1 cellular context compared by ENCODE assay signal in the genomic region with DNA sequence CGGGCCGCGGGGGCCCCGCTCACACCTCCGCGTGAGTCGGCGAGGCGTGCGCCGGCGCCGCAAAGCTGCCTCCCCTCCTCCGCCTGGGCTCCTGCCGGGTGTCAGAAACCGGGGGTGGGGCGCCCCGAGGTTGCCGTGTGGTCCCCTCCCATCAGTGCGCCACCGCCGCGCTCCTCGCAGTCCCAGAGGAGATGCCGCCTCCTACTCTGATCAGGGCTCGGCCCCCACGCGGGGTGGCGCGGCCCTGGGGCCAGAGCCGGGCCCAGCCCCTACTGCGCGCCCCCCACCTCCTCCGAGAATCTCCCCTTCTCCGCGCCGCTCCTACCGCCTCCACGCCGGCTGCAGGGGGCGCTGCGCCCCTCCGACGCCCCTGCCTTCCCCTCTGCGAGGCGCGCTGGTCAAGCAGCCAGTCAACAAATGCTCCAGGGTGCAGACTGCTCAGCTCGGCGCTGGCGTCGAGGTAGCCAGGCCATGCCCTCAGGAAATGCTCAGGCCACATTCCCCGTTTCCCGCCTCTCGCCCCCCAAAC.
TF ChIP-seq lines count a peak whose summit lies in the region.

No MANE protein-coding gene starts in this region.

TF ChIP-seq in K562, 482 proteins besides CTCF, POLR2A, EP300 and RAD21 (continued from another document and continues in another):
- TF ChIP-seq, protein P1, sequence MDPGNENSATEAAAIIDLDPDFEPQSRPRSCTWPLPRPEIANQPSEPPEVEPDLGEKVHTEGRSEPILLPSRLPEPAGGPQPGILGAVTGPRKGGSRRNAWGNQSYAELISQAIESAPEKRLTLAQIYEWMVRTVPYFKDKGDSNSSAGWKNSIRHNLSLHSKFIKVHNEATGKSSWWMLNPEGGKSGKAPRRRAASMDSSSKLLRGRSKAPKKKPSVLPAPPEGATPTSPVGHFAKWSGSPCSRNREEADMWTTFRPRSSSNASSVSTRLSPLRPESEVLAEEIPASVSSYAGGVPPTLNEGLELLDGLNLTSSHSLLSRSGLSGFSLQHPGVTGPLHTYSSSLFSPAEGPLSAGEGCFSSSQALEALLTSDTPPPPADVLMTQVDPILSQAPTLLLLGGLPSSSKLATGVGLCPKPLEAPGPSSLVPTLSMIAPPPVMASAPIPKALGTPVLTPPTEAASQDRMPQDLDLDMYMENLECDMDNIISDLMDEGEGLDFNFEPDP (CRISPR knock-in tag; IDR thresholded peaks at IDR 0.05): no peak
- TF ChIP-seq, protein P2, sequence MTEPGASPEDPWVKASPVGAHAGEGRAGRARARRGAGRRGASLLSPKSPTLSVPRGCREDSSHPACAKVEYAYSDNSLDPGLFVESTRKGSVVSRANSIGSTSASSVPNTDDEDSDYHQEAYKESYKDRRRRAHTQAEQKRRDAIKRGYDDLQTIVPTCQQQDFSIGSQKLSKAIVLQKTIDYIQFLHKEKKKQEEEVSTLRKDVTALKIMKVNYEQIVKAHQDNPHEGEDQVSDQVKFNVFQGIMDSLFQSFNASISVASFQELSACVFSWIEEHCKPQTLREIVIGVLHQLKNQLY (CRISPR knock-in tag; conservative IDR thresholded peaks at IDR 0.05): no peak
- TF ChIP-seq, protein P3, sequence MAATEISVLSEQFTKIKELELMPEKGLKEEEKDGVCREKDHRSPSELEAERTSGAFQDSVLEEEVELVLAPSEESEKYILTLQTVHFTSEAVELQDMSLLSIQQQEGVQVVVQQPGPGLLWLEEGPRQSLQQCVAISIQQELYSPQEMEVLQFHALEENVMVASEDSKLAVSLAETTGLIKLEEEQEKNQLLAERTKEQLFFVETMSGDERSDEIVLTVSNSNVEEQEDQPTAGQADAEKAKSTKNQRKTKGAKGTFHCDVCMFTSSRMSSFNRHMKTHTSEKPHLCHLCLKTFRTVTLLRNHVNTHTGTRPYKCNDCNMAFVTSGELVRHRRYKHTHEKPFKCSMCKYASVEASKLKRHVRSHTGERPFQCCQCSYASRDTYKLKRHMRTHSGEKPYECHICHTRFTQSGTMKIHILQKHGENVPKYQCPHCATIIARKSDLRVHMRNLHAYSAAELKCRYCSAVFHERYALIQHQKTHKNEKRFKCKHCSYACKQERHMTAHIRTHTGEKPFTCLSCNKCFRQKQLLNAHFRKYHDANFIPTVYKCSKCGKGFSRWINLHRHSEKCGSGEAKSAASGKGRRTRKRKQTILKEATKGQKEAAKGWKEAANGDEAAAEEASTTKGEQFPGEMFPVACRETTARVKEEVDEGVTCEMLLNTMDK (IDR thresholded peaks at IDR 0.05; ENCODE audit: borderline replicate concordance, insufficient read depth, low read depth, low read length, poor library complexity, severe bottlenecking): peak; percentile 58
- 0 out of 2 replicates have a peak, but pooled peaks have one; percentile 26 for TF ChIP-seq SMC3 (conservative IDR thresholded peaks at IDR 0.05; ENCODE audit: insufficient read depth, low read depth, low read length)
- TF ChIP-seq, protein P4, sequence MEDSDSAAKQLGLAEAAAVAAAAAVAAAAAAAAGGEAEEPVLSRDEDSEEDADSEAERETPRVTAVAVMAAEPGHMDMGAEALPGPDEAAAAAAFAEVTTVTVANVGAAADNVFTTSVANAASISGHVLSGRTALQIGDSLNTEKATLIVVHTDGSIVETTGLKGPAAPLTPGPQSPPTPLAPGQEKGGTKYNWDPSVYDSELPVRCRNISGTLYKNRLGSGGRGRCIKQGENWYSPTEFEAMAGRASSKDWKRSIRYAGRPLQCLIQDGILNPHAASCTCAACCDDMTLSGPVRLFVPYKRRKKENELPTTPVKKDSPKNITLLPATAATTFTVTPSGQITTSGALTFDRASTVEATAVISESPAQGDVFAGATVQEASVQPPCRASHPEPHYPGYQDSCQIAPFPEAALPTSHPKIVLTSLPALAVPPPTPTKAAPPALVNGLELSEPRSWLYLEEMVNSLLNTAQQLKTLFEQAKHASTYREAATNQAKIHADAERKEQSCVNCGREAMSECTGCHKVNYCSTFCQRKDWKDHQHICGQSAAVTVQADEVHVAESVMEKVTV (CRISPR knock-in tag; IDR thresholded peaks at IDR 0.05): no peak
- no peak for TF ChIP-seq FOXJ2 (tag; IDR thresholded peaks at IDR 0.05)
- TF ChIP-seq TCF7L2 (IDR thresholded peaks at IDR 0.05; ENCODE audit: low read depth, low read length): no peak
- no peak for TF ChIP-seq NFE2L1 (tag; IDR thresholded peaks at IDR 0.05; ENCODE audit: borderline replicate concordance, low read depth)
- no peak for TF ChIP-seq BDP1 (IDR thresholded peaks at IDR 0.05; ENCODE audit: insufficient read depth, insufficient read length)
- TF ChIP-seq PTBP1 (IDR thresholded peaks at IDR 0.05; ENCODE audit: low read depth, low read length): no peak
- no peak for TF ChIP-seq ZNF274 (IDR thresholded peaks at IDR 0.05; ENCODE audit: borderline replicate concordance, low read depth, low read length)
- TF ChIP-seq HNRNPH1 (optimal IDR thresholded peaks at IDR 0.05; ENCODE audit: low read depth, low read length): no peak
- TF ChIP-seq, protein P5, sequence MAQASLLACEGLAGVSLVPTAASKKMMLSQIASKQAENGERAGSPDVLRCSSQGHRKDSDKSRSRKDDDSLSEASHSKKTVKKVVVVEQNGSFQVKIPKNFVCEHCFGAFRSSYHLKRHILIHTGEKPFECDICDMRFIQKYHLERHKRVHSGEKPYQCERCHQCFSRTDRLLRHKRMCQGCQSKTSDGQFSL (CRISPR knock-in tag; IDR thresholded peaks at IDR 0.05): 0 out of 2 replicates have a peak, but pooled peaks have one; percentile 17
- TF ChIP-seq, protein P5 (tag; IDR thresholded peaks at IDR 0.05): no peak
- TF ChIP-seq KAT8 (IDR thresholded peaks at IDR 0.05; ENCODE audit: low read depth): no peak
- 0 out of 2 replicates have a peak, but pooled peaks have one; percentile 43 for TF ChIP-seq ATF7 (IDR thresholded peaks at IDR 0.05)
- no peak for TF ChIP-seq CBX8 (IDR thresholded peaks at IDR 0.05; ENCODE audit: borderline replicate concordance, extremely low read depth, low read depth, low read length, poor library complexity, severe bottlenecking)
- no peak for TF ChIP-seq ZBTB1 (CRISPR knock-in tag; IDR thresholded peaks at IDR 0.05; ENCODE audit: borderline replicate concordance, low read depth)
- peak; percentile 30 for TF ChIP-seq FIP1L1 (IDR thresholded peaks at IDR 0.05; ENCODE audit: low read depth, low read length, poor library complexity, severe bottlenecking)
- TF ChIP-seq ZNF778 (CRISPR knock-in tag; IDR thresholded peaks at IDR 0.05): no peak
- no peak for TF ChIP-seq RFX5 (IDR thresholded peaks at IDR 0.05; ENCODE audit: low read depth, low read length)
- no peak for TF ChIP-seq TEAD2 (tag; IDR thresholded peaks at IDR 0.05)
- TF ChIP-seq ZBED1 (IDR thresholded peaks at IDR 0.05): no peak
- no peak for TF ChIP-seq SIRT6 (IDR thresholded peaks at IDR 0.05; ENCODE audit: low read depth, low read length)
- no peak for TF ChIP-seq SMAD3 (CRISPR knock-in tag; conservative IDR thresholded peaks at IDR 0.05)
- TF ChIP-seq NFIC (IDR thresholded peaks at IDR 0.05): no peak
- TF ChIP-seq STAT5B (CRISPR knock-in tag; IDR thresholded peaks at IDR 0.05): no peak
- TF ChIP-seq, protein P6, sequence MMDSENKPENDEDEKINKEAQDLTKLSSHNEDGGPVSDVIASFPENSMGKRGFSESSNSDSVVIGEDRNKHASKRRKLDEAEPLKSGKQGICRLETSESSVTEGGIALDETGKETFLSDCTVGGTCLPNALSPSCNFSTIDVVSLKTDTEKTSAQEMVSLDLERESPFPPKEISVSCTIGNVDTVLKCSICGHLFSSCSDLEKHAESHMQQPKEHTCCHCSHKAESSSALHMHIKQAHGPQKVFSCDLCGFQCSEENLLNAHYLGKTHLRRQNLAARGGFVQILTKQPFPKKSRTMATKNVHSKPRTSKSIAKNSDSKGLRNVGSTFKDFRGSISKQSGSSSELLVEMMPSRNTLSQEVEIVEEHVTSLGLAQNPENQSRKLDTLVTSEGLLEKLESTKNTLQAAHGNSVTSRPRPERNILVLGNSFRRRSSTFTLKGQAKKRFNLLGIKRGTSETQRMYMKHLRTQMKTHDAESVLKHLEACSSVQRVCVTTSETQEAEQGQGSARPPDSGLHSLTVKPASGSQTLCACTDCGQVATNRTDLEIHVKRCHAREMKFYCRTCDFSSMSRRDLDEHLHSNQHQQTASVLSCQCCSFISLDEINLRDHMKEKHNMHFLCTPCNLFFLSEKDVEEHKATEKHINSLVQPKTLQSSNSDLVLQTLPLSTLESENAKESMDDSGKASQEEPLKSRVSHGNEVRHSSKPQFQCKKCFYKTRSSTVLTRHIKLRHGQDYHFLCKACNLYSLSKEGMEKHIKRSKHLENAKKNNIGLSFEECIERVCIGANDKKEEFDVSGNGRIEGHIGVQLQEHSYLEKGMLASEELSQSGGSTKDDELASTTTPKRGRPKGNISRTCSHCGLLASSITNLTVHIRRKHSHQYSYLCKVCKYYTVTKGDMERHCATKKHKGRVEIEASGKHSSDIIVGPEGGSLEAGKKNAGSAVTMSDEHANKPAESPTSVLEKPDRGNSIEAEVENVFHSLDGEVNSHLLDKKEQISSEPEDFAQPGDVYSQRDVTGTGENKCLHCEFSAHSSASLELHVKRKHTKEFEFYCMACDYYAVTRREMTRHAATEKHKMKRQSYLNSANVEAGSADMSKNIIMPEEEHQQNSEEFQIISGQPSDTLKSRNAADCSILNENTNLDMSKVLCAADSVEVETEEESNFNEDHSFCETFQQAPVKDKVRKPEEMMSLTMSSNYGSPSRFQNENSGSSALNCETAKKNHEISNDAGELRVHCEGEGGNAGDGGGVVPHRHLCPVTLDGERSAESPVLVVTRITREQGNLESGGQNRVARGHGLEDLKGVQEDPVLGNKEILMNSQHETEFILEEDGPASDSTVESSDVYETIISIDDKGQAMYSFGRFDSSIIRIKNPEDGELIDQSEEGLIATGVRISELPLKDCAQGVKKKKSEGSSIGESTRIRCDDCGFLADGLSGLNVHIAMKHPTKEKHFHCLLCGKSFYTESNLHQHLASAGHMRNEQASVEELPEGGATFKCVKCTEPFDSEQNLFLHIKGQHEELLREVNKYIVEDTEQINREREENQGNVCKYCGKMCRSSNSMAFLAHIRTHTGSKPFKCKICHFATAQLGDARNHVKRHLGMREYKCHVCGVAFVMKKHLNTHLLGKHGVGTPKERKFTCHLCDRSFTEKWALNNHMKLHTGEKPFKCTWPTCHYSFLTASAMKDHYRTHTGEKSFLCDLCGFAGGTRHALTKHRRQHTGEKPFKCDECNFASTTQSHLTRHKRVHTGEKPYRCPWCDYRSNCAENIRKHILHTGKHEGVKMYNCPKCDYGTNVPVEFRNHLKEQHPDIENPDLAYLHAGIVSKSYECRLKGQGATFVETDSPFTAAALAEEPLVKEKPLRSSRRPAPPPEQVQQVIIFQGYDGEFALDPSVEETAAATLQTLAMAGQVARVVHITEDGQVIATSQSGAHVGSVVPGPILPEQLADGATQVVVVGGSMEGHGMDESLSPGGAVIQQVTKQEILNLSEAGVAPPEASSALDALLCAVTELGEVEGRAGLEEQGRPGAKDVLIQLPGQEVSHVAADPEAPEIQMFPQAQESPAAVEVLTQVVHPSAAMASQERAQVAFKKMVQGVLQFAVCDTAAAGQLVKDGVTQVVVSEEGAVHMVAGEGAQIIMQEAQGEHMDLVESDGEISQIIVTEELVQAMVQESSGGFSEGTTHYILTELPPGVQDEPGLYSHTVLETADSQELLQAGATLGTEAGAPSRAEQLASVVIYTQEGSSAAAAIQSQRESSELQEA (IDR thresholded peaks at IDR 0.05; ENCODE audit: low read depth): no peak
- no peak for TF ChIP-seq TAF1 (IDR thresholded peaks at IDR 0.05; ENCODE audit: control insufficient read depth, extremely low read depth, insufficient read depth, low read length, severe bottlenecking)
- TF ChIP-seq, protein P7, sequence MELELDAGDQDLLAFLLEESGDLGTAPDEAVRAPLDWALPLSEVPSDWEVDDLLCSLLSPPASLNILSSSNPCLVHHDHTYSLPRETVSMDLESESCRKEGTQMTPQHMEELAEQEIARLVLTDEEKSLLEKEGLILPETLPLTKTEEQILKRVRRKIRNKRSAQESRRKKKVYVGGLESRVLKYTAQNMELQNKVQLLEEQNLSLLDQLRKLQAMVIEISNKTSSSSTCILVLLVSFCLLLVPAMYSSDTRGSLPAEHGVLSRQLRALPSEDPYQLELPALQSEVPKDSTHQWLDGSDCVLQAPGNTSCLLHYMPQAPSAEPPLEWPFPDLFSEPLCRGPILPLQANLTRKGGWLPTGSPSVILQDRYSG (tag; conservative IDR thresholded peaks at IDR 0.05; ENCODE audit: low read depth): no peak
- no peak for TF ChIP-seq HOXB6 (CRISPR knock-in tag; IDR thresholded peaks at IDR 0.05; ENCODE audit: borderline replicate concordance)
- TF ChIP-seq, protein P8, sequence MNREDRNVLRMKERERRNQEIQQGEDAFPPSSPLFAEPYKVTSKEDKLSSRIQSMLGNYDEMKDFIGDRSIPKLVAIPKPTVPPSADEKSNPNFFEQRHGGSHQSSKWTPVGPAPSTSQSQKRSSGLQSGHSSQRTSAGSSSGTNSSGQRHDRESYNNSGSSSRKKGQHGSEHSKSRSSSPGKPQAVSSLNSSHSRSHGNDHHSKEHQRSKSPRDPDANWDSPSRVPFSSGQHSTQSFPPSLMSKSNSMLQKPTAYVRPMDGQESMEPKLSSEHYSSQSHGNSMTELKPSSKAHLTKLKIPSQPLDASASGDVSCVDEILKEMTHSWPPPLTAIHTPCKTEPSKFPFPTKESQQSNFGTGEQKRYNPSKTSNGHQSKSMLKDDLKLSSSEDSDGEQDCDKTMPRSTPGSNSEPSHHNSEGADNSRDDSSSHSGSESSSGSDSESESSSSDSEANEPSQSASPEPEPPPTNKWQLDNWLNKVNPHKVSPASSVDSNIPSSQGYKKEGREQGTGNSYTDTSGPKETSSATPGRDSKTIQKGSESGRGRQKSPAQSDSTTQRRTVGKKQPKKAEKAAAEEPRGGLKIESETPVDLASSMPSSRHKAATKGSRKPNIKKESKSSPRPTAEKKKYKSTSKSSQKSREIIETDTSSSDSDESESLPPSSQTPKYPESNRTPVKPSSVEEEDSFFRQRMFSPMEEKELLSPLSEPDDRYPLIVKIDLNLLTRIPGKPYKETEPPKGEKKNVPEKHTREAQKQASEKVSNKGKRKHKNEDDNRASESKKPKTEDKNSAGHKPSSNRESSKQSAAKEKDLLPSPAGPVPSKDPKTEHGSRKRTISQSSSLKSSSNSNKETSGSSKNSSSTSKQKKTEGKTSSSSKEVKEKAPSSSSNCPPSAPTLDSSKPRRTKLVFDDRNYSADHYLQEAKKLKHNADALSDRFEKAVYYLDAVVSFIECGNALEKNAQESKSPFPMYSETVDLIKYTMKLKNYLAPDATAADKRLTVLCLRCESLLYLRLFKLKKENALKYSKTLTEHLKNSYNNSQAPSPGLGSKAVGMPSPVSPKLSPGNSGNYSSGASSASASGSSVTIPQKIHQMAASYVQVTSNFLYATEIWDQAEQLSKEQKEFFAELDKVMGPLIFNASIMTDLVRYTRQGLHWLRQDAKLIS (CRISPR knock-in tag; IDR thresholded peaks at IDR 0.05): no peak
- no peak for TF ChIP-seq ZKSCAN3 (CRISPR knock-in tag; IDR thresholded peaks at IDR 0.05)
- TF ChIP-seq SOX6 (IDR thresholded peaks at IDR 0.05): no peak
- TF ChIP-seq C11orf30 (IDR thresholded peaks at IDR 0.05; ENCODE audit: low read depth): no peak
